ENCODE assay signal across 8 cellular contexts in genomic region chr1:51192213-51192843, GRCh38. TPM values are rescaled to one million over a fixed set of nuclear protein-coding genes. Genes with fewer than 3 reads are reported as not detected.
DNase-seq lines count a peak whose midpoint lies in the region; ATAC-seq and TF ChIP-seq lines count a peak whose summit lies in the region.

No MANE protein-coding gene starts in this region.

- no peak overlapping the region for H3K27ac ChIP-seq in SK-N-MC
- no peak overlapping the region for H3K27ac ChIP-seq in right atrium auricular region
- H3K27ac ChIP-seq in gastrocnemius medialis, result no peak overlapping the region

- ATAC-seq in gastrocnemius medialis (no peak), HG02623 (IDR thresholded peaks at IDR 0.05; ENCODE audit: unreplicated experiment) (no peak), HG03280 (IDR thresholded peaks at IDR 0.05; ENCODE audit: unreplicated experiment) (no peak)

- peak; percentile 81 to 83 for TF ChIP-seq CTCF in right atrium auricular region (IDR thresholded peaks at IDR 0.05)
- peak; percentile 33 to 81 (median 60) for TF ChIP-seq CTCF in gastrocnemius medialis (IDR thresholded peaks at IDR 0.05 in 4 of 5, conservative IDR thresholded peaks at IDR 0.05 in 1 of 5)

- DNase-seq in ELR (ENCODE audit: low read depth) (peak; percentile 80), LHCN-M2 (ENCODE audit: low read depth) (peak; percentile 80), SK-N-MC (ENCODE audit: low read depth, low spot score) (peak; percentile 63), adipocyte (ENCODE audit: low read depth) (peak; percentile 94), right atrium auricular region (ENCODE audit: low spot score) (peak; percentile 75), gastrocnemius medialis (peak; percentile 8 to 24)

- H3K36me3 ChIP-seq in SK-N-MC (ENCODE audit: insufficient read depth, low read length), result no peaks in the 10 kb centered on the region
- H3K36me3 ChIP-seq in adipocyte (ENCODE audit: control insufficient read depth, insufficient read depth, low read length, severe bottlenecking), result no peaks in the 10 kb centered on the region
- no peaks in the 10 kb centered on the region for H3K36me3 ChIP-seq in right atrium auricular region
- H3K36me3 ChIP-seq in gastrocnemius medialis, result no peaks in the 10 kb centered on the region

- H3K4me1 ChIP-seq in adipocyte (ENCODE audit: control insufficient read depth, insufficient read depth, low read length), result no peaks in the 10 kb centered on the region
- H3K4me1 ChIP-seq in right atrium auricular region, result no peaks in the 10 kb centered on the region
- no peaks in the 10 kb centered on the region for H3K4me1 ChIP-seq in gastrocnemius medialis

- in situ Hi-C loops in gastrocnemius medialis (cut with MboI; ENCODE audit: low sequenced_read_pairs in 4 of 4), result loop anchor here (5.0 to 25.0 kb wide), 6 partner anchors 95 to 420 kb away; no protein-coding TSS in a partner anchor

- TF ChIP-seq POLR2A in gastrocnemius medialis (IDR thresholded peaks at IDR 0.05), result no peak

- H3K4me3 ChIP-seq in SK-N-MC, result no peak overlapping the region
- no peak overlapping the region for H3K4me3 ChIP-seq in adipocyte (ENCODE audit: low read length)
- H3K4me3 ChIP-seq in right atrium auricular region, result no peak overlapping the region
- H3K4me3 ChIP-seq in gastrocnemius medialis, result no peak overlapping the region

- no peak overlapping the region for H3K9ac ChIP-seq in SK-N-MC (ENCODE audit: insufficient read length)
- H3K9ac ChIP-seq in adipocyte (ENCODE audit: low read length), result no peak overlapping the region

- H3K9me3 ChIP-seq in SK-N-MC (ENCODE audit: low read depth, low read length), result no peaks in the 10 kb centered on the region
- H3K9me3 ChIP-seq in adipocyte (ENCODE audit: control insufficient read depth, low read length), result no peaks in the 10 kb centered on the region
- no peaks in the 10 kb centered on the region for H3K9me3 ChIP-seq in right atrium auricular region
- no peaks in the 10 kb centered on the region for H3K9me3 ChIP-seq in gastrocnemius medialis

- intact Hi-C loops in gastrocnemius medialis (cut with DNase I; ENCODE audit: low total_unique reads), result no loop called here

- no peaks in the 10 kb centered on the region for H3K27me3 ChIP-seq in adipocyte (replicated peaks; ENCODE audit: control insufficient read depth, insufficient read depth, low read length)
- H3K27me3 ChIP-seq in right atrium auricular region, result no peaks in the 10 kb centered on the region
- no peaks in the 10 kb centered on the region for H3K27me3 ChIP-seq in gastrocnemius medialis

RNA-seq across cellular contexts. Expression of gene RNF11, which starts 43.7 kb away (rescaled TPM):
- total RNA-seq in LHCN-M2 (2014; rRNA removed) (99.9 and 111 TPM in 2 replicates), right atrium auricular region (100 to 1,000 TPM in 1 of 2 donors, 10 to 100 TPM in 1; 87.2 to 103 TPM), gastrocnemius medialis (10 to 100 TPM; 77.6 to 86.5 (median 85.3) TPM)
- 107 TPM for polyA plus RNA-seq in LHCN-M2 (2012)

Comparison
In these comparisons a context has a peak if more than half of its experiments do, and no peak if none do; other contexts are left out.
1. DNase-seq: peak in every context shown above with its lines; median percentile 94 in adipocyte; 80 in ELR; 80 in LHCN-M2; 75 in right atrium auricular region; 63 in SK-N-MC; 16 in gastrocnemius medialis.